In the genomic region with DNA sequence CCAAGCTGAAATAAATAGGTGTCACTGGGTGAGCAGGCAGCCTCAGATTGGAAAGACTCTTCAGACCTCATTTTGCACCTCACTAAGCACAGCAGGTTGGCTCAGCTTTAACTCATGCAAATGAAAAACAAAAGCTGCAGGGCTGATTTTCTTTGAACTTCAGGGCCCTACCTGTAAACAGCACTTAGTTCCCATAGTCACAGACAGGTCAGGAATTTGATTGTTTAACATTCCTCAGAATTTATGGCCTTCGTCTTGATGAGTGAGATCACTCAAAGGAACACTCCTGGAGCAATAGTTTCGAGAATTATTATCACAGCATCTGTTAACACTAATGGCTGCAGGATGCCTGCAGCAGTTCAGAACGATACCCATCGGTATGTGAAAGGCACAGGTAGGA, we compare ENCODE assay signal across 18 cellular contexts.
DNase-seq lines count a peak whose midpoint lies in the region; ATAC-seq and TF ChIP-seq lines count a peak whose summit lies in the region.
"Had no signal": no experiment of that assay in that cellular context is flagged by ENCODE, and none has a peak within 500 bp of the region (broad histone marks: within the 10 kb centered on the region; RNA-seq: fewer than 3 reads in every experiment).

No MANE protein-coding gene starts in this region.

- POLR2A ChIA-PET in MCF 10A (lab: Yijun Ruan, JAX): interaction anchor here (0.6 to 1.2 kb wide), 2 partner anchors 27 to 31 kb away, joined by 3 to 6 read pairs; no protein-coding TSS in a partner anchor

- H3K27ac Mint-ChIP-seq in MCF 10A (ENCODE audit: low read depth, unreplicated experiment) (no peak overlapping the region), type B pancreatic cell (peak overlapping the region; percentile 25)
- H3K27ac Mint-ChIP-seq: activated CD8-positive, alpha-beta T cell treated with anti-CD3 and anti-CD28 coated beads for 36 hours; activated T-helper 1 cell treated with anti-CD3 and anti-CD28 coated beads, Interleukin-12 subunit alpha, Interleukin-12 subunit beta, Interleukin-2, Interleukin-4 antibody, amounts not matched to agents 30 ng/mL and 10 ng/mL and 1 ng/mL, durations not matched to agents 14 hours and 24 hours and 36 hours; stimulated activated memory B cell treated with anti-CD40 and anti-IgM and Interleukin-4, amounts not matched to agents 10 μg/mL and 1 μg/mL and 100 μg/mL, for 72 hours had no signal

- in situ Hi-C loops in T47D (cut with HindIII; ENCODE audit: low pct_unique_long_range_greater_than_20kb, low sequenced_read_pairs): no loop called here

- ATAC-seq in HG03439 (IDR thresholded peaks at IDR 0.05; ENCODE audit: unreplicated experiment): no peak
- no peak for ATAC-seq in left lobe of liver
- ATAC-seq: A549; activated CD8-positive, alpha-beta T cell treated with anti-CD3 and anti-CD28 coated beads for 36 hours; HCT116; stimulated activated memory B cell treated with anti-CD40 and anti-IgM and Interleukin-4, amounts not matched to agents 10 μg/mL and 1 μg/mL and 100 μg/mL, for 72 hours had no signal

- H3K4me1 Mint-ChIP-seq in MCF 10A (ENCODE audit: insufficient read depth, unreplicated experiment) (peaks cover 14% of the 10 kb centered on the region), type B pancreatic cell (ENCODE audit: unreplicated experiment) (peaks cover 7% of the 10 kb centered on the region)
- H3K4me1 Mint-ChIP-seq: central memory CD8-positive, alpha-beta T cell; stimulated activated memory B cell treated with anti-CD40 and anti-IgM and Interleukin-4, amounts not matched to agents 10 μg/mL and 1 μg/mL and 100 μg/mL, for 72 hours had no signal

- H3K36me3 Mint-ChIP-seq in MCF 10A (ENCODE audit: insufficient read depth, unreplicated experiment) (no peaks in the 10 kb centered on the region), type B pancreatic cell (no peaks in the 10 kb centered on the region)
- H3K36me3 Mint-ChIP-seq: stimulated activated memory B cell treated with anti-CD40 and anti-IgM and Interleukin-4, amounts not matched to agents 10 μg/mL and 1 μg/mL and 100 μg/mL, for 72 hours had no signal

- no peaks in the 10 kb centered on the region for H3K9me3 Mint-ChIP-seq in MCF 10A (ENCODE audit: unreplicated experiment)
- no peaks in the 10 kb centered on the region for H3K9me3 Mint-ChIP-seq in type B pancreatic cell
- H3K9me3 Mint-ChIP-seq: activated CD8-positive, alpha-beta T cell treated with anti-CD3 and anti-CD28 coated beads for 36 hours; activated T-helper 1 cell treated with anti-CD3 and anti-CD28 coated beads, Interleukin-12 subunit alpha, Interleukin-12 subunit beta, Interleukin-2, Interleukin-4 antibody, amounts not matched to agents 30 ng/mL and 10 ng/mL and 1 ng/mL, durations not matched to agents 14 hours and 24 hours and 36 hours; central memory CD8-positive, alpha-beta T cell; stimulated activated memory B cell treated with anti-CD40 and anti-IgM and Interleukin-4, amounts not matched to agents 10 μg/mL and 1 μg/mL and 100 μg/mL, for 72 hours had no signal

- H3K27me3 Mint-ChIP-seq in MCF 10A (ENCODE audit: insufficient read depth, unreplicated experiment) (no peaks in the 10 kb centered on the region), type B pancreatic cell (no peaks in the 10 kb centered on the region)
- H3K27me3 Mint-ChIP-seq: activated CD8-positive, alpha-beta T cell treated with anti-CD3 and anti-CD28 coated beads for 36 hours; central memory CD8-positive, alpha-beta T cell; stimulated activated memory B cell treated with anti-CD40 and anti-IgM and Interleukin-4, amounts not matched to agents 10 μg/mL and 1 μg/mL and 100 μg/mL, for 72 hours had no signal

- TF ChIP-seq CTCF in MCF 10A (IDR thresholded peaks at IDR 0.05; ENCODE audit: unreplicated experiment): no peak
- TF ChIP-seq CTCF in VCaP (conservative IDR thresholded peaks at IDR 0.05): no peak
- TF ChIP-seq CTCF in type B pancreatic cell (conservative IDR thresholded peaks at IDR 0.05): no peak

- H3K4me3 Mint-ChIP-seq in MCF 10A (ENCODE audit: unreplicated experiment): no peak overlapping the region
- no peak overlapping the region for H3K4me3 Mint-ChIP-seq in type B pancreatic cell
- H3K4me3 Mint-ChIP-seq: activated CD8-positive, alpha-beta T cell treated with anti-CD3 and anti-CD28 coated beads for 36 hours; activated T-helper 1 cell treated with anti-CD3 and anti-CD28 coated beads, Interleukin-12 subunit alpha, Interleukin-12 subunit beta, Interleukin-2, Interleukin-4 antibody, amounts not matched to agents 30 ng/mL and 10 ng/mL and 1 ng/mL, durations not matched to agents 14 hours and 24 hours and 36 hours; central memory CD8-positive, alpha-beta T cell; stimulated activated memory B cell treated with anti-CD40 and anti-IgM and Interleukin-4, amounts not matched to agents 10 μg/mL and 1 μg/mL and 100 μg/mL, for 72 hours had no signal

- CTCF ChIA-PET in MCF 10A (lab: Yijun Ruan, JAX): interaction anchor here (0.7 kb wide), 2 partner anchors 581 to 1162 kb away, joined by 3 read pairs; no protein-coding TSS in a partner anchor

- peak overlapping the region; percentile 80 for H3K27ac ChIP-seq in VCaP
- H3K27ac ChIP-seq: A549, upper lobe of left lung had no signal

- no TSS peak for BruUV-seq in MCF 10A (replicated peaks; lab: Mats Ljungman, UMichigan)

- DNase-seq in T47D (ENCODE audit: low read depth in 1 of 2, low spot score in 1 of 2): peak; percentile 16 to 82
- no peak for DNase-seq in MCF 10A (ENCODE audit: unreplicated experiment)
- peak; percentile 56 for DNase-seq in iPS-NIHi7 (ENCODE audit: extremely low spot score)
- DNase-seq in type B pancreatic cell (ENCODE audit: extremely low spot score, unreplicated experiment): no peak
- DNase-seq in left lobe of liver (ENCODE audit: low spot score): no peak
- DNase-seq in DMS53 treated with DMSO at 0.1 percent for 48 hours (lab: John Stamatoyannopoulos, UW; ENCODE audit: unreplicated experiment): no peak
- DNase-seq: activated CD8-positive, alpha-beta T cell treated with anti-CD3 and anti-CD28 coated beads for 36 hours; DND-41; foreskin fibroblast; NCI-H510A treated with DMSO at 0.1 percent for 48 hours; upper lobe of left lung had no signal

- intact Hi-C loops in MCF 10A (cut with micrococcal nuclease): no loop called here

Comparison
In these comparisons a context has a peak if more than half of its experiments do, and no peak if none do; other contexts are left out.
1. DNase-seq: peak in T47D (2 of 2) and iPS-NIHi7 (single experiment); none in MCF 10A (single experiment), type B pancreatic cell (single experiment), left lobe of liver (single experiment) and DMS53 treated with DMSO at 0.1 percent for 48 hours (single experiment).